Comparison of ENCODE assay signal across 1 cellular context in genomic region chr3:156554842-156555687, GRCh38.
A peak's percentile ranks its signal among the peaks of the same experiment; 100 is the strongest.
TF ChIP-seq lines count a peak whose summit lies in the region.

TSS of gene SSR3 (minus strand) at chr3:156555117. CDS start at chr3:156555089, 28 bp downstream.

TF ChIP-seq in HepG2, 621 proteins besides CTCF, POLR2A, EP300 and RAD21 (continued from another document and continues in another):
- TF ChIP-seq CEBPZ (IDR thresholded peaks at IDR 0.05; ENCODE audit: low read length) = no peak
- no peak for TF ChIP-seq SMC3 (IDR thresholded peaks at IDR 0.05; ENCODE audit: low read length)
- no peak for TF ChIP-seq ZNF850 (CRISPR knock-in tag; conservative IDR thresholded peaks at IDR 0.05)
- TF ChIP-seq CREB3 (CRISPR knock-in tag; IDR thresholded peaks at IDR 0.05) = no peak
- no peak for TF ChIP-seq ZNF160 (CRISPR knock-in tag; IDR thresholded peaks at IDR 0.05)
- TF ChIP-seq ZNF138 (CRISPR knock-in tag; IDR thresholded peaks at IDR 0.05; ENCODE audit: low read depth) = no peak
- TF ChIP-seq MED1 (CRISPR knock-in tag; IDR thresholded peaks at IDR 0.05) = peak; percentile 42; the same call in 1 of the 2 replicates
- peak; percentile 71; the same call in 1 of the 2 replicates for TF ChIP-seq ZNF614 (CRISPR knock-in tag; IDR thresholded peaks at IDR 0.05; ENCODE audit: borderline replicate concordance)
- no peak for TF ChIP-seq ZSCAN20 (CRISPR knock-in tag; IDR thresholded peaks at IDR 0.05; ENCODE audit: borderline replicate concordance)
- no peak for TF ChIP-seq KDM4B (CRISPR knock-in tag; IDR thresholded peaks at IDR 0.05)
- no peak for TF ChIP-seq ZNF674 (CRISPR knock-in tag; IDR thresholded peaks at IDR 0.05; ENCODE audit: low read depth)
- TF ChIP-seq RARA (CRISPR knock-in tag; IDR thresholded peaks at IDR 0.05) = no peak
- no peak for TF ChIP-seq PBX2 (CRISPR knock-in tag; IDR thresholded peaks at IDR 0.05)
- no peak; the same call in 1 of the 2 replicates for TF ChIP-seq ZBTB20 (CRISPR knock-in tag; IDR thresholded peaks at IDR 0.05; ENCODE audit: borderline replicate concordance, low read depth)
- TF ChIP-seq FIP1L1 (IDR thresholded peaks at IDR 0.05; ENCODE audit: borderline replicate concordance, insufficient read depth, low read depth, low read length) = no peak
- TF ChIP-seq NAIF1 (CRISPR knock-in tag; IDR thresholded peaks at IDR 0.05; ENCODE audit: borderline replicate concordance) = no peak; the same call in 1 of the 2 replicates
- peak; percentile 93 for TF ChIP-seq ZNF335 (CRISPR knock-in tag; IDR thresholded peaks at IDR 0.05)
- TF ChIP-seq SOX5 (CRISPR knock-in tag; IDR thresholded peaks at IDR 0.05; ENCODE audit: borderline replicate concordance) = no peak; the same call in 1 of the 2 replicates
- TF ChIP-seq CHD4 (IDR thresholded peaks at IDR 0.05; ENCODE audit: borderline replicate concordance, low read length) = no peak
- TF ChIP-seq ZBTB2 (CRISPR knock-in tag; IDR thresholded peaks at IDR 0.05; ENCODE audit: low read depth) = 0 out of 2 replicates have a peak, but pooled peaks have one; percentile 43
- no peak for TF ChIP-seq NFE2L2 (IDR thresholded peaks at IDR 0.05; ENCODE audit: low read length)
- no peak for TF ChIP-seq ZNF441 (CRISPR knock-in tag; IDR thresholded peaks at IDR 0.05; ENCODE audit: borderline replicate concordance)
- no peak; the same call in 1 of the 2 replicates for TF ChIP-seq BATF2 (CRISPR knock-in tag; IDR thresholded peaks at IDR 0.05)
- TF ChIP-seq ZKSCAN5 (CRISPR knock-in tag; IDR thresholded peaks at IDR 0.05) = no peak
- peak; percentile 84 for TF ChIP-seq ZNF687 (CRISPR knock-in tag; IDR thresholded peaks at IDR 0.05)
- peak; percentile 84 for TF ChIP-seq E2F1 (CRISPR knock-in tag; IDR thresholded peaks at IDR 0.05)
- TF ChIP-seq CREM (IDR thresholded peaks at IDR 0.05) = peak; percentile 89
- no peak for TF ChIP-seq CREM (CRISPR knock-in tag; IDR thresholded peaks at IDR 0.05)
- peak; percentile 63; the same call in 1 of the 2 replicates for TF ChIP-seq ATF3 (CRISPR knock-in tag; IDR thresholded peaks at IDR 0.05)
- TF ChIP-seq TEF (CRISPR knock-in tag; IDR thresholded peaks at IDR 0.05) = no peak
- TF ChIP-seq HDAC2 (CRISPR knock-in tag; IDR thresholded peaks at IDR 0.05) = no peak
- no peak for TF ChIP-seq AHDC1 (CRISPR knock-in tag; IDR thresholded peaks at IDR 0.05; ENCODE audit: borderline replicate concordance)
- TF ChIP-seq THAP7 (CRISPR knock-in tag; IDR thresholded peaks at IDR 0.05) = 0 out of 2 replicates have a peak, but pooled peaks have one; percentile 45
- peak; percentile 91; the same call in 1 of the 2 replicates for TF ChIP-seq KMT2A (CRISPR knock-in tag; IDR thresholded peaks at IDR 0.05)
- no peak for TF ChIP-seq HMG20B (CRISPR knock-in tag; conservative IDR thresholded peaks at IDR 0.05)
- TF ChIP-seq U2AF1 (optimal IDR thresholded peaks at IDR 0.05; ENCODE audit: low read depth, low read length) = no peak
- no peak for TF ChIP-seq ZNF576 (CRISPR knock-in tag; IDR thresholded peaks at IDR 0.05)
- TF ChIP-seq ZNF20 (CRISPR knock-in tag; IDR thresholded peaks at IDR 0.05) = no peak
- no peak for TF ChIP-seq ZNF746 (CRISPR knock-in tag; IDR thresholded peaks at IDR 0.05)
- no peak for TF ChIP-seq CHD2 (IDR thresholded peaks at IDR 0.05; ENCODE audit: low read depth, low read length)
